In the genomic region with DNA sequence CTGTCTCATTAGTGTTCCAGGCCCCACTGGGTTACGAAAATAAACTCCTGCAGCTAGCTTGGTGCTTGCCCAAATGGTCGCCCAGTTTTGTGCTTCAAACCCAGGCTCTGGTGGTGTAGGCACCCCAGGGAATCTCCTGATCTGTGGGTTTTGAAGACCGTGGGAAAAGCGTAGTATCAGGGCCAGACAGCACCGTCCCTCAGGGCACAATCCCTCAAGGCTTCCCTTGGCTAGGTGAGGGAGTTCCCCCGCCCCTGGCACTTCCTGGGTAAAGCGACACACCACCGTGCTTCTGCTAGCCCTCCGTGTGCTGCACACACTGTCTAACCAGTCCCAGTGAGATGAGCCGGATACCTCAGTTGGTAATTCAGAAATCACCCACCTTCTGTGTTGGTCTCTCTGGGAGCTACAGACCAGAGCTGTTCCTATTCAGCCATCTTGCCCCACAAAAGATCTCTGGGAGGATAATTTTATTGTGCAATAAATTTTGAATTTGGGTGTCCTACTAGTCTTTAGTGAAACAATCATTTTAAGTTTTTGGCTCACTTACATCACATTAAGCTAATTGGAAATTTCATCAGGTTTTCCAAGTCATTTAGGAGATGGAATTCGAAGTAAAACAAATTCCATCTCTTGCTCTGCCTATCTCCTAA, we compare ENCODE assay signal across 18 cellular contexts. TPM values are rescaled to one million over a fixed set of nuclear protein-coding genes. Genes with fewer than 3 reads are reported as not detected.
DNase-seq lines count a peak whose midpoint lies in the region; ATAC-seq lines count a peak whose summit lies in the region.
"Had no signal": no experiment of that assay in that cellular context is flagged by ENCODE, and none has a peak within 500 bp of the region (broad histone marks: within the 10 kb centered on the region; RNA-seq: fewer than 3 reads in every experiment).

No MANE protein-coding gene starts in this region.

- no peak for ATAC-seq in stimulated activated memory B cell treated with anti-CD40 and anti-IgM and Interleukin-4, amounts not matched to agents 10 μg/mL and 1 μg/mL and 100 μg/mL, for 72 hours
- ATAC-seq in GM19467 (IDR thresholded peaks at IDR 0.05; ENCODE audit: unreplicated experiment) = no peak
- ATAC-seq: sciatic nerve had no signal

- H3K4me3 Mint-ChIP-seq in activated naive CD4-positive, alpha-beta T cell treated with anti-CD3 and anti-CD28 coated beads for 36 hours = no peak overlapping the region
- no peak overlapping the region for H3K4me3 Mint-ChIP-seq in activated naive CD4-positive, alpha-beta T cell treated with anti-CD3 and anti-CD28 coated beads, Interleukin-2, amount 10 ng/mL, durations not matched to agents 7 days and 5 days
- no peak overlapping the region for H3K4me3 Mint-ChIP-seq in stimulated activated memory B cell treated with anti-CD40 and anti-IgM and Interleukin-4, amounts not matched to agents 10 μg/mL and 1 μg/mL and 100 μg/mL, for 72 hours
- H3K4me3 Mint-ChIP-seq: IgD-negative memory B cell had no signal

- intact Hi-C loops in activated naive CD4-positive, alpha-beta T cell treated with anti-CD3 and anti-CD28 coated beads for 36 hours (cut with micrococcal nuclease) = loop anchor here (10.0 kb wide), 1 partner anchor 295 kb away; no protein-coding TSS in a partner anchor

- H3K27me3 Mint-ChIP-seq in activated naive CD4-positive, alpha-beta T cell treated with anti-CD3 and anti-CD28 coated beads for 36 hours (ENCODE audit: low read depth) = peaks cover 8% of the 10 kb centered on the region
- peaks cover 54% of the 10 kb centered on the region for H3K27me3 Mint-ChIP-seq in activated naive CD4-positive, alpha-beta T cell treated with anti-CD3 and anti-CD28 coated beads, Interleukin-2, amount 10 ng/mL, durations not matched to agents 7 days and 5 days
- H3K27me3 Mint-ChIP-seq in stimulated activated memory B cell treated with anti-CD40 and anti-IgM and Interleukin-4, amounts not matched to agents 10 μg/mL and 1 μg/mL and 100 μg/mL, for 72 hours = peaks cover 26% of the 10 kb centered on the region

- H3K4me1 Mint-ChIP-seq in activated naive CD4-positive, alpha-beta T cell treated with anti-CD3 and anti-CD28 coated beads for 36 hours (ENCODE audit: low read depth) = peaks cover 3% of the 10 kb centered on the region
- peaks cover 5% of the 10 kb centered on the region for H3K4me1 Mint-ChIP-seq in activated naive CD4-positive, alpha-beta T cell treated with anti-CD3 and anti-CD28 coated beads, Interleukin-2, amount 10 ng/mL, durations not matched to agents 7 days and 5 days
- peaks cover 8% of the 10 kb centered on the region for H3K4me1 Mint-ChIP-seq in stimulated activated memory B cell treated with anti-CD40 and anti-IgM and Interleukin-4, amounts not matched to agents 10 μg/mL and 1 μg/mL and 100 μg/mL, for 72 hours

- peak; percentile 6 for DNase-seq in activated naive CD4-positive, alpha-beta T cell treated with anti-CD3 and anti-CD28 coated beads for 36 hours
- no peak for DNase-seq in activated naive CD4-positive, alpha-beta T cell treated with anti-CD3 and anti-CD28 coated beads, Interleukin-2, amount 10 ng/mL, durations not matched to agents 7 days and 5 days
- DNase-seq in M059J (ENCODE audit: low read depth) (peak; percentile 36), kidney tubule cell (ENCODE audit: low spot score) (no peak), DMS114 treated with DMSO at 0.1 percent for 48 hours (lab: John Stamatoyannopoulos, UW; ENCODE audit: unreplicated experiment) (no peak)
- peak; percentile 5 for DNase-seq in central memory CD4-positive, alpha-beta T cell
- DNase-seq: activated CD8-positive, alpha-beta memory T cell treated with anti-CD3 and anti-CD28 coated beads for 24 hours; activated gamma-delta T cell treated with Interleukin-2 at 50 U/mL for 16 hours; EL; foreskin melanocyte; left ventricle myocardium inferior; NCI-H748 treated with DMSO at 0.1 percent for 48 hours had no signal

- H3K9me3 Mint-ChIP-seq in activated naive CD4-positive, alpha-beta T cell treated with anti-CD3 and anti-CD28 coated beads for 36 hours = peaks cover 2% of the 10 kb centered on the region
- H3K9me3 Mint-ChIP-seq in activated naive CD4-positive, alpha-beta T cell treated with anti-CD3 and anti-CD28 coated beads, Interleukin-2, amount 10 ng/mL, durations not matched to agents 7 days and 5 days = no peaks in the 10 kb centered on the region
- peaks cover 3% of the 10 kb centered on the region for H3K9me3 Mint-ChIP-seq in stimulated activated memory B cell treated with anti-CD40 and anti-IgM and Interleukin-4, amounts not matched to agents 10 μg/mL and 1 μg/mL and 100 μg/mL, for 72 hours
- H3K9me3 Mint-ChIP-seq: IgD-negative memory B cell had no signal

- no peaks in the 10 kb centered on the region for H3K36me3 Mint-ChIP-seq in activated naive CD4-positive, alpha-beta T cell treated with anti-CD3 and anti-CD28 coated beads for 36 hours (ENCODE audit: low read depth)
- no peaks in the 10 kb centered on the region for H3K36me3 Mint-ChIP-seq in activated naive CD4-positive, alpha-beta T cell treated with anti-CD3 and anti-CD28 coated beads, Interleukin-2, amount 10 ng/mL, durations not matched to agents 7 days and 5 days
- no peaks in the 10 kb centered on the region for H3K36me3 Mint-ChIP-seq in stimulated activated memory B cell treated with anti-CD40 and anti-IgM and Interleukin-4, amounts not matched to agents 10 μg/mL and 1 μg/mL and 100 μg/mL, for 72 hours
- H3K36me3 Mint-ChIP-seq: IgD-negative memory B cell had no signal

- no peak overlapping the region for H3K27ac Mint-ChIP-seq in activated naive CD4-positive, alpha-beta T cell treated with anti-CD3 and anti-CD28 coated beads for 36 hours
- H3K27ac Mint-ChIP-seq in activated naive CD4-positive, alpha-beta T cell treated with anti-CD3 and anti-CD28 coated beads, Interleukin-2, amount 10 ng/mL, durations not matched to agents 7 days and 5 days = no peak overlapping the region
- H3K27ac Mint-ChIP-seq in stimulated activated memory B cell treated with anti-CD40 and anti-IgM and Interleukin-4, amounts not matched to agents 10 μg/mL and 1 μg/mL and 100 μg/mL, for 72 hours = peak overlapping the region; percentile 35
- H3K27ac Mint-ChIP-seq: IgD-negative memory B cell had no signal

- CTCF ChIA-PET in activated naive CD4-positive, alpha-beta T cell treated with anti-CD3 and anti-CD28 coated beads for 36 hours (lab: Charles Lee) = interaction anchor here (0.6 to 3.4 kb wide), 3 partner anchors 9 to 435 kb away, joined by 3 to 14 read pairs (median 3); a partner anchor contains a TSS
- CTCF ChIA-PET in activated naive CD4-positive, alpha-beta T cell treated with anti-CD3 and anti-CD28 coated beads, Interleukin-2, amount 10 ng/mL, durations not matched to agents 7 days and 5 days (lab: Charles Lee) = interaction anchor here (1.0 kb wide), 2 partner anchors 9 to 427 kb away, joined by 3 to 4 read pairs; a partner anchor contains a TSS

RNA-seq across cellular contexts. Expression of a gene that starts 9.4 kb away (rescaled TPM):
- 1 to 10 TPM; 5.2 to 5.5 TPM for total RNA-seq in activated naive CD4-positive, alpha-beta T cell treated with anti-CD3 and anti-CD28 coated beads for 36 hours
- total RNA-seq in M059J (2014; rRNA removed; shearing (Covaris generic)) = 51.8 and 65.6 TPM in 2 replicates

RNA-seq across cellular contexts. Expression of a gene that starts 34.3 kb away (rescaled TPM):
- not detected for total RNA-seq in activated naive CD4-positive, alpha-beta T cell treated with anti-CD3 and anti-CD28 coated beads for 36 hours
- total RNA-seq in M059J (2014; rRNA removed; shearing (Covaris generic)) = not detected in 2 replicates
- total RNA-seq: left ventricle myocardium inferior, osteocyte, suprapubic skin had no signal

Comparison
In these comparisons a context has a peak if more than half of its experiments do, and no peak if none do; other contexts are left out.
1. DNase-seq: peak in activated naive CD4-positive, alpha-beta T cell treated with anti-CD3 and anti-CD28 coated beads for 36 hours (single experiment), M059J (single experiment) and central memory CD4-positive, alpha-beta T cell (single experiment); none in activated naive CD4-positive, alpha-beta T cell treated with anti-CD3 and anti-CD28 coated beads, Interleukin-2, amount 10 ng/mL, durations not matched to agents 7 days and 5 days (single experiment), kidney tubule cell (single experiment) and DMS114 treated with DMSO at 0.1 percent for 48 hours (single experiment).